Comparison of ENCODE assay signal across 16 cellular contexts in genomic region chr10:78341953-78342614, GRCh38.
"Had no signal": no experiment of that assay in that cellular context is flagged by ENCODE, and none has a peak within 500 bp of the region (broad histone marks: within the 10 kb centered on the region; RNA-seq: fewer than 3 reads in every experiment).

No MANE protein-coding gene starts in this region.

- H3K9me3 Mint-ChIP-seq: activated naive CD8-positive, alpha-beta T cell treated with anti-CD3 and anti-CD28 coated beads, Interleukin-2, amount 10 ng/mL, durations not matched to agents 7 days and 5 days; memory B cell had no signal

- H3K27me3 ChIP-seq: breast epithelium, gastrocnemius medialis, heart right ventricle, upper lobe of left lung had no signal

- ATAC-seq: activated CD4-positive, alpha-beta T cell treated with anti-CD3 and anti-CD28 coated beads for 36 hours; activated CD8-positive, alpha-beta T cell treated with anti-CD3 and anti-CD28 coated beads, Interleukin-2, amount 10 ng/mL, durations not matched to agents 7 days and 5 days; gastrocnemius medialis; heart right ventricle; pancreas had no signal

- H3K9ac ChIP-seq: SK-N-SH had no signal

- H3K4me1 Mint-ChIP-seq: activated CD4-positive, alpha-beta T cell treated with anti-CD3 and anti-CD28 coated beads for 36 hours; activated naive CD8-positive, alpha-beta T cell treated with anti-CD3 and anti-CD28 coated beads, Interleukin-2, amount 10 ng/mL, durations not matched to agents 7 days and 5 days; memory B cell had no signal

- H3K4me3 Mint-ChIP-seq: activated CD4-positive, alpha-beta T cell treated with anti-CD3 and anti-CD28 coated beads for 36 hours; activated CD8-positive, alpha-beta T cell treated with anti-CD3 and anti-CD28 coated beads, Interleukin-2, amount 10 ng/mL, durations not matched to agents 7 days and 5 days; activated naive CD8-positive, alpha-beta T cell treated with anti-CD3 and anti-CD28 coated beads, Interleukin-2, amount 10 ng/mL, durations not matched to agents 7 days and 5 days; memory B cell had no signal

- H3K4me1 ChIP-seq: breast epithelium, heart right ventricle, left ventricle myocardium inferior, pancreas, upper lobe of left lung had no signal

- H3K9me3 ChIP-seq: breast epithelium, gastrocnemius medialis, heart right ventricle, left ventricle myocardium inferior, pancreas, SK-N-SH, upper lobe of left lung had no signal

- H3K36me3 Mint-ChIP-seq: activated naive CD8-positive, alpha-beta T cell treated with anti-CD3 and anti-CD28 coated beads, Interleukin-2, amount 10 ng/mL, durations not matched to agents 7 days and 5 days; memory B cell had no signal

- DNase-seq: activated CD4-positive, alpha-beta T cell treated with anti-CD3 and anti-CD28 coated beads for 36 hours; activated CD8-positive, alpha-beta T cell treated with anti-CD3 and anti-CD28 coated beads, Interleukin-2, amount 10 ng/mL, durations not matched to agents 7 days and 5 days; activated naive CD8-positive, alpha-beta T cell treated with anti-CD3 and anti-CD28 coated beads, Interleukin-2, amount 10 ng/mL, durations not matched to agents 7 days and 5 days; activated T-cell treated with anti-CD3 and anti-CD28 coated beads, Interleukin-2, amount 50 U/mL, for 1 hour; effector CD4-positive, alpha-beta T cell; gastrocnemius medialis; heart right ventricle; left ventricle myocardium inferior; SK-N-SH; stimulated activated CD4-positive, alpha-beta T cell treated with anti-CD3 and anti-CD28 coated beads, Interleukin-4, amount 100 ng/mL, for 4 hours; T-helper 1 cell had no signal

- H3K4me3 ChIP-seq: breast epithelium, gastrocnemius medialis, heart right ventricle, left ventricle myocardium inferior, pancreas, upper lobe of left lung had no signal

- H3K27ac Mint-ChIP-seq: activated CD4-positive, alpha-beta T cell treated with anti-CD3 and anti-CD28 coated beads for 36 hours; activated CD8-positive, alpha-beta T cell treated with anti-CD3 and anti-CD28 coated beads, Interleukin-2, amount 10 ng/mL, durations not matched to agents 7 days and 5 days; activated naive CD8-positive, alpha-beta T cell treated with anti-CD3 and anti-CD28 coated beads, Interleukin-2, amount 10 ng/mL, durations not matched to agents 7 days and 5 days; memory B cell had no signal

- H3K36me3 ChIP-seq: gastrocnemius medialis, heart right ventricle, left ventricle myocardium inferior, pancreas, upper lobe of left lung had no signal

- H3K27ac ChIP-seq: breast epithelium, gastrocnemius medialis, heart right ventricle, left ventricle myocardium inferior, pancreas, upper lobe of left lung, VCaP had no signal
